8 cellular contexts compared by ENCODE assay signal in the genomic region with DNA sequence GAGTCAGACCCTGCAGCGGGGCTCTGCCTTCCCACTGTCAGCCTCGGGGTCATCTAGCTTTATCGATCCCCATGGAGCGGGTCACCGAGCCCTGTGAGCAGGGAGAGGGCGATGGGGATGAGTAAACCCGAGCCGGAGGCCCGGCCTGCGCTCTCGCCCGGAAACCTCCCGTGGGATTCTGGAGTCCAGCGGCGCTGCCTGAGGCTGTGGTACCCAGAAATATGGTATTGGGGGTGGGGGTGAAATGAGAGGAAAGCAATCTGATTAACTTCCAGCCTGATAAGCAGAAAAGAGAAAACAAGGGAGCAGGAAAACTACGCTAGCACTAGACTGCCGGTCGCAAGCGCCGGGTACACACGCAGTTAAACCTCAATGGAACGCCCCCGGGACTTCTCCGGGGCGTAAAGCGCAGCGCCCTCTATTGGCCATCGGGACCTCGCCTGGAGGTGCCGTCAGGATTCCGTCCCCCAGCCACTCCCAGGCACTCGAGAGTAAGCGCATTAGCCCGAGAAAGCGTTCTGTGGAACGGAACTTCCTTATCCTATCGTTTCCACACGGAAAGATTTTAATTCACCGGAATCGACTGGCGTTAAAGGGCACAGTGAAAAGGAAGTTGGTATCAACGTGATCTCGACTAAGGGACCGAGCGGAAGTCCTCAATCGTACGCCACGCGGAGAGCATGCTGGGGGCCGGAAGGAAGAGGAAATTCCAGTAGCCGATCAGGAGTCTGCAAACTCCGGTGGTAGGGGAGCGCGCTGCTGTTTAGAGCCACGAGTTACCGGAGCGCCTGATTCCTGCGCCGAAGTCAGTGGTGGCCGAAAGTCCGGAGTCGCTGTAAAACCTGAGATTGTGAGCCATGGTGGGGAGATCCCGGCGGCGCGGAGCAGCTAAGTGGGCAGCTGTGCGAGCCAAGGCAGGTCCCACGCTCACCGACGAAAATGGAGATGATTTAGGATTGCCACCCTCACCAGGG. TPM values are rescaled to one million over a fixed set of nuclear protein-coding genes. Genes with fewer than 3 reads are reported as not detected.
DNase-seq lines count a peak whose midpoint lies in the region; ATAC-seq and TF ChIP-seq lines count a peak whose summit lies in the region.

A gene with protein sequence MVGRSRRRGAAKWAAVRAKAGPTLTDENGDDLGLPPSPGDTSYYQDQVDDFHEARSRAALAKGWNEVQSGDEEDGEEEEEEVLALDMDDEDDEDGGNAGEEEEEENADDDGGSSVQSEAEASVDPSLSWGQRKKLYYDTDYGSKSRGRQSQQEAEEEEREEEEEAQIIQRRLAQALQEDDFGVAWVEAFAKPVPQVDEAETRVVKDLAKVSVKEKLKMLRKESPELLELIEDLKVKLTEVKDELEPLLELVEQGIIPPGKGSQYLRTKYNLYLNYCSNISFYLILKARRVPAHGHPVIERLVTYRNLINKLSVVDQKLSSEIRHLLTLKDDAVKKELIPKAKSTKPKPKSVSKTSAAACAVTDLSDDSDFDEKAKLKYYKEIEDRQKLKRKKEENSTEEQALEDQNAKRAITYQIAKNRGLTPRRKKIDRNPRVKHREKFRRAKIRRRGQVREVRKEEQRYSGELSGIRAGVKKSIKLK (plus strand): TSS at position 712 of the 974 bp plus-strand sequence. CDS start 146 bp downstream, at position 858.

- in situ Hi-C loops in KBM-7 (cut with MboI; ENCODE audit: low pct_unique_long_range_greater_than_20kb, low sequenced_read_pairs): no loop called here

- no peaks in the 10 kb centered on the region for H3K27me3 Mint-ChIP-seq in activated T-cell treated with anti-CD3 and anti-CD28 coated beads, Interleukin-2, amount 50 U/mL, for 4 hours (ENCODE audit: low read depth)

- no peaks in the 10 kb centered on the region for H3K9me3 ChIP-seq in esophagus (ENCODE audit: control insufficient read depth in 2 of 2, insufficient read depth in 1 of 2, low read depth in 1 of 2, low read length in 1 of 2)
- H3K9me3 ChIP-seq in muscle layer of colon (ENCODE audit: low read length): no peaks in the 10 kb centered on the region

- H3K36me3 Mint-ChIP-seq in activated T-cell treated with anti-CD3 and anti-CD28 coated beads, Interleukin-2, amount 50 U/mL, for 4 hours (ENCODE audit: insufficient read depth): peaks cover 26% of the 10 kb centered on the region

- H3K4me3 ChIP-seq in esophagus (ENCODE audit: low read depth in 1 of 2, low read length in 2 of 2) (peak within 1 kb of the TSS; percentile 91 to 99), muscle layer of colon (ENCODE audit: low read depth in 1 of 2, low read length in 2 of 2) (peak within 1 kb of the TSS; percentile 80 to 81)

- H3K4me1 ChIP-seq in esophagus (ENCODE audit: control insufficient read depth in 2 of 2, insufficient read depth in 2 of 2, low read length in 1 of 2) (peaks cover 0 to 5% of the 10 kb centered on the region in 2 donors), muscle layer of colon (ENCODE audit: insufficient read depth, low read length) (peaks cover 28% of the 10 kb centered on the region)

- H3K4me1 Mint-ChIP-seq in activated T-cell treated with anti-CD3 and anti-CD28 coated beads, Interleukin-2, amount 50 U/mL, for 4 hours (ENCODE audit: low read depth): peaks cover 33% of the 10 kb centered on the region

- H3K4me3 Mint-ChIP-seq in activated T-cell treated with anti-CD3 and anti-CD28 coated beads, Interleukin-2, amount 50 U/mL, for 4 hours: peak within 1 kb of the TSS; percentile 99

- no peaks in the 10 kb centered on the region for H3K36me3 ChIP-seq in esophagus (ENCODE audit: control insufficient read depth in 2 of 2, insufficient read depth in 2 of 2, low read length in 1 of 2)
- H3K36me3 ChIP-seq in muscle layer of colon (ENCODE audit: insufficient read depth, low read length): peaks cover 5% of the 10 kb centered on the region

- H3K9ac ChIP-seq in muscle layer of colon (ENCODE audit: low read length): peak within 1 kb of the TSS; percentile 94

- H3K27ac ChIP-seq in esophagus (ENCODE audit: low read depth in 2 of 2, low read length in 1 of 2) (peak within 1 kb of the TSS; percentile 95 to 99), muscle layer of colon (ENCODE audit: low read depth, low read length) (peak within 1 kb of the TSS; percentile 99)

- peaks cover 3% of the 10 kb centered on the region for H3K9me3 Mint-ChIP-seq in activated T-cell treated with anti-CD3 and anti-CD28 coated beads, Interleukin-2, amount 50 U/mL, for 4 hours

- 0% methylated on average over 70 of the region's 70 CpGs for WGBS in esophagus, 2 donors

- peak; percentile 90 for ATAC-seq in GM21619 (IDR thresholded peaks at IDR 0.05; ENCODE audit: unreplicated experiment)
- ATAC-seq in activated T-cell treated with anti-CD3 and anti-CD28 coated beads, Interleukin-2, amount 50 U/mL, for 4 hours: peak; percentile 93

- H3K27me3 ChIP-seq in esophagus (ENCODE audit: control insufficient read depth in 1 of 2, insufficient read depth in 2 of 2, low read length in 2 of 2): no peaks in the 10 kb centered on the region
- H3K27me3 ChIP-seq in muscle layer of colon (ENCODE audit: control insufficient read depth in 1 of 2, insufficient read depth in 2 of 2, low read length in 2 of 2): no peaks in the 10 kb centered on the region

- DNase-seq in DMS53 treated with DMSO at 0.1 percent for 48 hours (lab: John Stamatoyannopoulos, UW; ENCODE audit: unreplicated experiment): peak; percentile 92
- peak; percentile 100 for DNase-seq in KBM-7
- peak; percentile 92 for DNase-seq in activated T-cell treated with anti-CD3 and anti-CD28 coated beads, Interleukin-2, amount 50 U/mL, for 4 hours
- peak; percentile 86 to 88 for DNase-seq in stimulated activated CD8-positive, alpha-beta memory T cell treated with anti-CD3 and anti-CD28 coated beads, Interleukin-7, amount 100 ng/mL, for 4 hours (ENCODE audit: low read depth in 2 of 2)

TF ChIP-seq in PFSK-1, 5 proteins besides CTCF, POLR2A, EP300 and RAD21:
- TF ChIP-seq SIN3A (IDR thresholded peaks at IDR 0.05; ENCODE audit: borderline replicate concordance, insufficient read depth, low read length): peak; percentile 92; the same call in 1 of the 2 replicates
- TF ChIP-seq TAF1 (IDR thresholded peaks at IDR 0.05; ENCODE audit: borderline replicate concordance, insufficient read depth, low read length): peak; percentile 77; the same call in 1 of the 2 replicates
- TF ChIP-seq FOXP2 (optimal IDR thresholded peaks at IDR 0.05; ENCODE audit: borderline replicate concordance, extremely low read depth, extremely low read length, insufficient read depth): peak; percentile 71
- TF ChIP-seq, protein P1, sequence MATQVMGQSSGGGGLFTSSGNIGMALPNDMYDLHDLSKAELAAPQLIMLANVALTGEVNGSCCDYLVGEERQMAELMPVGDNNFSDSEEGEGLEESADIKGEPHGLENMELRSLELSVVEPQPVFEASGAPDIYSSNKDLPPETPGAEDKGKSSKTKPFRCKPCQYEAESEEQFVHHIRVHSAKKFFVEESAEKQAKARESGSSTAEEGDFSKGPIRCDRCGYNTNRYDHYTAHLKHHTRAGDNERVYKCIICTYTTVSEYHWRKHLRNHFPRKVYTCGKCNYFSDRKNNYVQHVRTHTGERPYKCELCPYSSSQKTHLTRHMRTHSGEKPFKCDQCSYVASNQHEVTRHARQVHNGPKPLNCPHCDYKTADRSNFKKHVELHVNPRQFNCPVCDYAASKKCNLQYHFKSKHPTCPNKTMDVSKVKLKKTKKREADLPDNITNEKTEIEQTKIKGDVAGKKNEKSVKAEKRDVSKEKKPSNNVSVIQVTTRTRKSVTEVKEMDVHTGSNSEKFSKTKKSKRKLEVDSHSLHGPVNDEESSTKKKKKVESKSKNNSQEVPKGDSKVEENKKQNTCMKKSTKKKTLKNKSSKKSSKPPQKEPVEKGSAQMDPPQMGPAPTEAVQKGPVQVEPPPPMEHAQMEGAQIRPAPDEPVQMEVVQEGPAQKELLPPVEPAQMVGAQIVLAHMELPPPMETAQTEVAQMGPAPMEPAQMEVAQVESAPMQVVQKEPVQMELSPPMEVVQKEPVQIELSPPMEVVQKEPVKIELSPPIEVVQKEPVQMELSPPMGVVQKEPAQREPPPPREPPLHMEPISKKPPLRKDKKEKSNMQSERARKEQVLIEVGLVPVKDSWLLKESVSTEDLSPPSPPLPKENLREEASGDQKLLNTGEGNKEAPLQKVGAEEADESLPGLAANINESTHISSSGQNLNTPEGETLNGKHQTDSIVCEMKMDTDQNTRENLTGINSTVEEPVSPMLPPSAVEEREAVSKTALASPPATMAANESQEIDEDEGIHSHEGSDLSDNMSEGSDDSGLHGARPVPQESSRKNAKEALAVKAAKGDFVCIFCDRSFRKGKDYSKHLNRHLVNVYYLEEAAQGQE (IDR thresholded peaks at IDR 0.05; ENCODE audit: insufficient read depth in 1 of 2, low read depth in 2 of 2, low read length in 2 of 2): 0 out of 4 replicates have a peak, but pooled peaks of 1 of the 2 experiments have one; percentile 15
- TF ChIP-seq POLR2AphosphoS5 (IDR thresholded peaks at IDR 0.05; ENCODE audit: low read depth, low read length): peak; percentile 84
TF ChIP-seq in PFSK-1: peak in this region for 5.

RNA-seq across cellular contexts. Expression of the gene that starts here (rescaled TPM):
- polyA plus RNA-seq in PFSK-1 (2012; ENCODE audit: insufficient read length, low read depth): 21.6 TPM
- 10 to 100 TPM; 49.2 to 54.8 (median 51.4) TPM for total RNA-seq in activated T-cell treated with anti-CD3 and anti-CD28 coated beads, Interleukin-2, amount 50 U/mL, for 4 hours
- 10 to 100 TPM; 19.9 to 24.2 TPM for polyA plus RNA-seq in esophagus

Comparison
In these comparisons a context has a peak if more than half of its experiments do, and no peak if none do; other contexts are left out.
1. Peak in every context shown above with its lines: DNase-seq, ATAC-seq, H3K4me3 ChIP-seq and H3K27ac ChIP-seq.